In the genomic region with DNA sequence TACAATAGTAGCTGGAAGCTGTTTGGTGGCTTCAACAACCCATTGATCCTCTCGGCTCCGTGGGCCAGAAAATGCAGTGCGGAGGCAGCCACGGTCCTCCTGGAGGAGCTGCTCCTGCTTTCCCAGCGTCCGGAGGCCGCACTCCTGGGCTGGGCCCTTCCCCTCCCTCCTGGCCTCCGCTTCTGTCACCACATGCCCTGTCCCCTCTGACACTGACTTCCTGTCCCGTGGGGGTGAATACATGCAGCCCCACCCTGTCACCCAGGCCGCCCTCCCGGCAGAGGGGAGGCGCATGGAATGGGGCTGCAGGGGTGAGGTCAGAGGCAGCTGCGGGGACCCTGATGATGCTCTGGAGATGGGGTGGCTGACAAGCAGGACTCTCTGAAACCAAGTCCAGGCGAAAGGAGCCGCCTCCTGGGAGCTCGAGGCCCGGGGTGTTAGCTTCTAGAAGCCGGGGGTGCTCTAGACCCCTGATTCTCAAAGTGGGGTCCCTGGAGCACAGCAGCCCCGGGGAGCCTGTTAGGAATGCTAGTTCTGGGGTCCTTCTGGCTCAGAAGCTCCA, we compare ENCODE assay signal across 1 cellular context.
TF ChIP-seq lines count a peak whose summit lies in the region.

No MANE protein-coding gene starts in this region.

TF ChIP-seq in IMR-90, 13 proteins besides CTCF, POLR2A, EP300 and RAD21 (continued from another document):
- TF ChIP-seq, protein P1, sequence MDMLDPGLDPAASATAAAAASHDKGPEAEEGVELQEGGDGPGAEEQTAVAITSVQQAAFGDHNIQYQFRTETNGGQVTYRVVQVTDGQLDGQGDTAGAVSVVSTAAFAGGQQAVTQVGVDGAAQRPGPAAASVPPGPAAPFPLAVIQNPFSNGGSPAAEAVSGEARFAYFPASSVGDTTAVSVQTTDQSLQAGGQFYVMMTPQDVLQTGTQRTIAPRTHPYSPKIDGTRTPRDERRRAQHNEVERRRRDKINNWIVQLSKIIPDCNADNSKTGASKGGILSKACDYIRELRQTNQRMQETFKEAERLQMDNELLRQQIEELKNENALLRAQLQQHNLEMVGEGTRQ (IDR thresholded peaks at IDR 0.05; ENCODE audit: low read depth, low read length) = no peak
- TF ChIP-seq MAZ (IDR thresholded peaks at IDR 0.05; ENCODE audit: borderline replicate concordance, low read depth, low read length) (no peak), RCOR1 (IDR thresholded peaks at IDR 0.05; ENCODE audit: insufficient replicate concordance, low read length) (no peak), FOS (IDR thresholded peaks at IDR 0.05; ENCODE audit: low read depth, low read length) (no peak), NFE2L2 (IDR thresholded peaks at IDR 0.05; ENCODE audit: low read depth, low read length) (no peak)
- TF ChIP-seq, protein P2, sequence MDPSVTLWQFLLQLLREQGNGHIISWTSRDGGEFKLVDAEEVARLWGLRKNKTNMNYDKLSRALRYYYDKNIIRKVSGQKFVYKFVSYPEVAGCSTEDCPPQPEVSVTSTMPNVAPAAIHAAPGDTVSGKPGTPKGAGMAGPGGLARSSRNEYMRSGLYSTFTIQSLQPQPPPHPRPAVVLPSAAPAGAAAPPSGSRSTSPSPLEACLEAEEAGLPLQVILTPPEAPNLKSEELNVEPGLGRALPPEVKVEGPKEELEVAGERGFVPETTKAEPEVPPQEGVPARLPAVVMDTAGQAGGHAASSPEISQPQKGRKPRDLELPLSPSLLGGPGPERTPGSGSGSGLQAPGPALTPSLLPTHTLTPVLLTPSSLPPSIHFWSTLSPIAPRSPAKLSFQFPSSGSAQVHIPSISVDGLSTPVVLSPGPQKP (IDR thresholded peaks at IDR 0.05; ENCODE audit: borderline replicate concordance, low read depth, low read length) = no peak
